Comparison of ENCODE assay signal across 9 cellular contexts in genomic region chr12:124428136-124428791, GRCh38.
DNase-seq lines count a peak whose midpoint lies in the region; ATAC-seq and TF ChIP-seq lines count a peak whose summit lies in the region.
"Had no signal": no experiment of that assay in that cellular context is flagged by ENCODE, and none has a peak within 500 bp of the region (broad histone marks: within the 10 kb centered on the region; RNA-seq: fewer than 3 reads in every experiment).

No MANE protein-coding gene starts in this region.

- no peaks in the 10 kb centered on the region for H3K9me2 ChIP-seq in neural cell (ENCODE audit: insufficient read depth, low read length)

- TF ChIP-seq POLR2A in erythroblast (IDR thresholded peaks at IDR 0.05; ENCODE audit: low read length), result no peak

- no peak overlapping the region for H2AFZ ChIP-seq in neural cell (ENCODE audit: low read depth, low read length)

- DNase-seq in AG08396 (ENCODE audit: low spot score) (peak; percentile 70), NCI-H69 (lab: John Stamatoyannopoulos, UW) (peak; percentile 32), erythroblast (lab: John Stamatoyannopoulos, UW) (peak; percentile 13 to 32), NCI-H2029 (lab: John Stamatoyannopoulos, UW) (no peak), NCI-H526 (lab: John Stamatoyannopoulos, UW) (no peak), NCI-H146 treated with DMSO at 0.1 percent for 48 hours (lab: John Stamatoyannopoulos, UW; ENCODE audit: unreplicated experiment) (no peak)
- DNase-seq: T-helper 17 cell had no signal

- peak overlapping the region; percentile 26 for H3K9ac ChIP-seq in neural cell (ENCODE audit: low read length)

- no peak for TF ChIP-seq EP300 in neural cell (conservative IDR thresholded peaks at IDR 0.05; ENCODE audit: poor library complexity, severe bottlenecking)

- no peak for ATAC-seq in HG02884 (IDR thresholded peaks at IDR 0.05; ENCODE audit: unreplicated experiment)
- ATAC-seq: T-helper 17 cell had no signal

- no peaks in the 10 kb centered on the region for H3F3A ChIP-seq in neural cell (ENCODE audit: insufficient read depth, low read length, poor library complexity, severe bottlenecking)

- no peak overlapping the region for H3K4me2 ChIP-seq in neural cell (ENCODE audit: low read length)

- H3K27ac ChIP-seq in neural cell (ENCODE audit: low read length), result no peak overlapping the region

- no peaks in the 10 kb centered on the region for H3K79me2 ChIP-seq in neural cell (replicated peaks; ENCODE audit: insufficient read depth, low read length)

- TF ChIP-seq RAD21 in neural cell (conservative IDR thresholded peaks at IDR 0.05), result peak; percentile 21

- H3K27me3 ChIP-seq in neural cell (ENCODE audit: insufficient read depth, low read depth, low read length), result no peaks in the 10 kb centered on the region

- no peak overlapping the region for H3K4me3 ChIP-seq in neural cell (ENCODE audit: low read length)

- H3K9me3 ChIP-seq in neural cell (ENCODE audit: low read length), result no peaks in the 10 kb centered on the region

- no peaks in the 10 kb centered on the region for H3K36me3 ChIP-seq in neural cell (ENCODE audit: insufficient read depth, low read length)

- no peak for TF ChIP-seq CTCF in neural cell (IDR thresholded peaks at IDR 0.05; ENCODE audit: poor library complexity, severe bottlenecking)

- no peaks in the 10 kb centered on the region for H4K20me1 ChIP-seq in neural cell (ENCODE audit: insufficient read depth)

TF ChIP-seq in neural cell, 6 proteins besides CTCF, POLR2A, EP300 and RAD21:
- TF ChIP-seq EZH2 (IDR thresholded peaks at IDR 0.05; ENCODE audit: borderline replicate concordance, insufficient read depth, low read length, poor library complexity, severe bottlenecking) (no peak), SMC3 (conservative IDR thresholded peaks at IDR 0.05; ENCODE audit: poor library complexity) (no peak), MXI1 (conservative IDR thresholded peaks at IDR 0.05; ENCODE audit: poor library complexity, severe bottlenecking) (no peak), TAF1 (IDR thresholded peaks at IDR 0.05; ENCODE audit: low read depth) (no peak), POLR2AphosphoS5 (IDR thresholded peaks at IDR 0.05) (no peak), REST (IDR thresholded peaks at IDR 0.05; ENCODE audit: borderline replicate concordance) (no peak)

Comparison
In these comparisons a context has a peak if more than half of its experiments do, and no peak if none do; other contexts are left out.
1. DNase-seq: peak in AG08396 (single experiment), NCI-H69 (single experiment) and erythroblast (2 of 2); none in NCI-H2029 (single experiment), NCI-H526 (0 of 2) and NCI-H146 treated with DMSO at 0.1 percent for 48 hours (single experiment).